Comparison of ENCODE assay signal across 15 cellular contexts in genomic region chr2:16069933-16070647, GRCh38.
A peak's percentile ranks its signal among the peaks of the same experiment; 100 is the strongest.
DNase-seq lines count a peak whose midpoint lies in the region; ATAC-seq and TF ChIP-seq lines count a peak whose summit lies in the region.
"Had no signal": no experiment of that assay in that cellular context is flagged by ENCODE, and none has a peak within 500 bp of the region (broad histone marks: within the 10 kb centered on the region; RNA-seq: fewer than 3 reads in every experiment).

No MANE protein-coding gene starts in this region.

- no peak overlapping the region for H3K4me3 ChIP-seq in H7 (ENCODE audit: insufficient read depth, low read depth, low read length)
- no peak overlapping the region for H3K4me3 ChIP-seq in esophagus squamous epithelium
- H3K4me3 ChIP-seq: skin epidermis had no signal

- 40 to 70% methylated on average over 6 to 13 of the region's 19 CpGs for WGBS in esophagus squamous epithelium, 2 donors

- no peak for TF ChIP-seq CTCF in esophagus squamous epithelium (IDR thresholded peaks at IDR 0.05)

- no peak for TF ChIP-seq POLR2A in esophagus squamous epithelium (IDR thresholded peaks at IDR 0.05)

- ATAC-seq in GM21390 (IDR thresholded peaks at IDR 0.05; ENCODE audit: unreplicated experiment) (no peak), HG02763 (IDR thresholded peaks at IDR 0.05; ENCODE audit: unreplicated experiment) (no peak)

- H3K36me3 ChIP-seq in H7 (replicated peaks; ENCODE audit: control insufficient read depth, insufficient read depth, low read length) (no peaks in the 10 kb centered on the region), esophagus squamous epithelium (no peaks in the 10 kb centered on the region)

- H3K27ac ChIP-seq in angular gyrus (ENCODE audit: low read depth, low read length), result peak overlapping the region; percentile 96
- no peak overlapping the region for H3K27ac ChIP-seq in esophagus squamous epithelium
- H3K27ac ChIP-seq: skin epidermis had no signal

- H3K4me1 ChIP-seq in esophagus squamous epithelium, result no peaks in the 10 kb centered on the region

- intact Hi-C loops in esophagus squamous epithelium (cut with DNase I), result no loop called here

- H3K27me3 ChIP-seq in H7 (ENCODE audit: control insufficient read depth, insufficient read depth, low read length) (no peaks in the 10 kb centered on the region), esophagus squamous epithelium (no peaks in the 10 kb centered on the region)

- no peaks in the 10 kb centered on the region for H3K9me3 ChIP-seq in esophagus squamous epithelium

- DNase-seq in H7 (peak; percentile 57), iPS-NIHi7 (ENCODE audit: extremely low spot score) (peak; percentile 31), putamen (ENCODE audit: low spot score) (peak; percentile 98), H4 (ENCODE audit: low spot score) (no peak), esophagus squamous epithelium (lab: John Stamatoyannopoulos, UW) (no peak)
- DNase-seq: activated gamma-delta T cell treated with Interleukin-2 at 50 U/mL for 16 hours; CD4-positive, CD25-positive, alpha-beta regulatory T cell; erythroblast; NCI-H187; NCI-H69; T-helper 9 cell had no signal

Comparison
In these comparisons a context has a peak if more than half of its experiments do, and no peak if none do; other contexts are left out.
1. DNase-seq: peak in H7 (single experiment), iPS-NIHi7 (single experiment) and putamen (single experiment); none in H4 (single experiment) and esophagus squamous epithelium (single experiment).